In genomic region chr17:68539536-68540469, GRCh38 we compare ENCODE assay signal across 9 cellular contexts. TPM values are rescaled to one million over a fixed set of nuclear protein-coding genes. Genes with fewer than 3 reads are reported as not detected.
DNase-seq lines count a peak whose midpoint lies in the region; ATAC-seq and TF ChIP-seq lines count a peak whose summit lies in the region.
"Had no signal": no experiment of that assay in that cellular context is flagged by ENCODE, and none has a peak within 500 bp of the region (broad histone marks: within the 10 kb centered on the region; RNA-seq: fewer than 3 reads in every experiment).

No MANE protein-coding gene starts in this region.

- no peak for ATAC-seq in HG03469 (IDR thresholded peaks at IDR 0.05; ENCODE audit: unreplicated experiment)

- peak; percentile 80 for DNase-seq in Karpas-422
- DNase-seq in epithelial cell of proximal tubule (ENCODE audit: low read depth) = no peak
- no peak for DNase-seq in osteoblast (ENCODE audit: insufficient read length, low spot score, missing footprints)
- no peak for DNase-seq in occipital lobe (lab: John Stamatoyannopoulos, UW)
- DNase-seq in HEK293T (ENCODE audit: extremely low spot score) = no peak
- no peak for DNase-seq in NCI-H1694 treated with DMSO at 0.1 percent for 48 hours (lab: John Stamatoyannopoulos, UW)
- DNase-seq: NCI-H526 treated with DMSO at 0.1 percent for 48 hours had no signal

- POLR2A ChIA-PET in HEK293T (lab: Yijun Ruan, JAX) = interaction anchor here (1.3 kb wide), 1 partner anchor 27 kb away, joined by 4 read pairs; the partner anchor contains the start of gene PRKAR1A

- no peak overlapping the region for H3K4me3 ChIP-seq in DOHH2 (ENCODE audit: low read length)
- no peak overlapping the region for H3K4me3 ChIP-seq in Karpas-422 (ENCODE audit: low read length)
- H3K4me3 ChIP-seq in epithelial cell of proximal tubule (ENCODE audit: low read depth, low read length) = no peak overlapping the region
- no peak overlapping the region for H3K4me3 ChIP-seq in osteoblast (ENCODE audit: insufficient read depth, low read length)

- no peaks in the 10 kb centered on the region for H3K79me2 ChIP-seq in DOHH2 (ENCODE audit: control insufficient read depth, low read length)
- no peaks in the 10 kb centered on the region for H3K79me2 ChIP-seq in Karpas-422 (ENCODE audit: low read length)
- H3K79me2 ChIP-seq in osteoblast (ENCODE audit: insufficient read depth, low read length) = no peaks in the 10 kb centered on the region

- H3K4me1 ChIP-seq in DOHH2 (ENCODE audit: control insufficient read depth, low read length) (peaks cover 15% of the 10 kb centered on the region), Karpas-422 (ENCODE audit: low read length) (no peaks in the 10 kb centered on the region), osteoblast (ENCODE audit: insufficient read depth, low read length) (peaks cover 7% of the 10 kb centered on the region)

- H3F3A ChIP-seq in DOHH2 (ENCODE audit: control insufficient read depth, insufficient read depth) = no peaks in the 10 kb centered on the region

- H3K4me2 ChIP-seq in DOHH2 (ENCODE audit: low read length) (peak overlapping the region; percentile 13; the same call in 1 of the 2 replicates), Karpas-422 (ENCODE audit: low read depth, low read length, poor library complexity, severe bottlenecking) (no peak overlapping the region), osteoblast (ENCODE audit: insufficient read depth, low read length) (no peak overlapping the region)

- H3K27me3 ChIP-seq in DOHH2 (ENCODE audit: control insufficient read depth, low read length) (no peaks in the 10 kb centered on the region), Karpas-422 (ENCODE audit: low read length) (no peaks in the 10 kb centered on the region), osteoblast (ENCODE audit: insufficient read depth, low read length) (no peaks in the 10 kb centered on the region)

- H3K36me3 ChIP-seq in DOHH2 (ENCODE audit: control insufficient read depth, low read length) (peaks cover 16% of the 10 kb centered on the region), Karpas-422 (ENCODE audit: insufficient read depth, low read length) (peaks cover 11% of the 10 kb centered on the region; the same call in 1 of the 2 replicates), osteoblast (ENCODE audit: insufficient read depth, low read length) (peaks cover 85% of the 10 kb centered on the region)

- CTCF ChIA-PET in HEK293T (lab: Yijun Ruan, JAX) = no interaction called here

- TF ChIP-seq CTCF in DOHH2 (IDR thresholded peaks at IDR 0.05; ENCODE audit: low read depth, low read length, poor library complexity, severe bottlenecking) (peak; percentile 61), epithelial cell of proximal tubule (conservative IDR thresholded peaks at IDR 0.05; ENCODE audit: low read depth, low read length) (peak; percentile 53), osteoblast (IDR thresholded peaks at IDR 0.05; ENCODE audit: extremely low read depth, low read depth, low read length) (peak; percentile 35)

- H3K9me2 ChIP-seq in DOHH2 (replicated peaks; ENCODE audit: control insufficient read depth, low read length) (no peaks in the 10 kb centered on the region), Karpas-422 (replicated peaks; ENCODE audit: insufficient read depth, low read length) (no peaks in the 10 kb centered on the region)

- H4K20me1 ChIP-seq in DOHH2 (ENCODE audit: control insufficient read depth, insufficient read depth, low read depth, low read length) = no peaks in the 10 kb centered on the region
- no peaks in the 10 kb centered on the region for H4K20me1 ChIP-seq in Karpas-422 (ENCODE audit: insufficient read depth, low read depth, low read length)
- no peaks in the 10 kb centered on the region for H4K20me1 ChIP-seq in osteoblast (ENCODE audit: insufficient read depth, low read length)

- no peak overlapping the region for H3K9ac ChIP-seq in Karpas-422 (ENCODE audit: low read length)

- no peak overlapping the region for H2AFZ ChIP-seq in Karpas-422 (ENCODE audit: low read length)
- no peak overlapping the region for H2AFZ ChIP-seq in osteoblast (ENCODE audit: low read length)

- H3K27ac ChIP-seq in DOHH2 (ENCODE audit: low read depth, low read length) (no peak overlapping the region), Karpas-422 (ENCODE audit: low read length) (no peak overlapping the region), osteoblast (ENCODE audit: low read depth, low read length) (no peak overlapping the region)

- H3K9me3 ChIP-seq in DOHH2 (ENCODE audit: control insufficient read depth, insufficient read depth, low read length) = no peaks in the 10 kb centered on the region
- H3K9me3 ChIP-seq in Karpas-422 (ENCODE audit: low read length) = no peaks in the 10 kb centered on the region
- H3K9me3 ChIP-seq in osteoblast (ENCODE audit: low read depth, low read length) = no peaks in the 10 kb centered on the region

TF ChIP-seq in HEK293T, 16 proteins besides CTCF, POLR2A, EP300 and RAD21:
- TF ChIP-seq LEF1 (IDR thresholded peaks at IDR 0.05; ENCODE audit: borderline replicate concordance) = no peak
- TF ChIP-seq BHLHE40 (IDR thresholded peaks at IDR 0.05; ENCODE audit: borderline replicate concordance) = no peak
- no peak for TF ChIP-seq ELF4 (IDR thresholded peaks at IDR 0.05)
- TF ChIP-seq, protein P1, sequence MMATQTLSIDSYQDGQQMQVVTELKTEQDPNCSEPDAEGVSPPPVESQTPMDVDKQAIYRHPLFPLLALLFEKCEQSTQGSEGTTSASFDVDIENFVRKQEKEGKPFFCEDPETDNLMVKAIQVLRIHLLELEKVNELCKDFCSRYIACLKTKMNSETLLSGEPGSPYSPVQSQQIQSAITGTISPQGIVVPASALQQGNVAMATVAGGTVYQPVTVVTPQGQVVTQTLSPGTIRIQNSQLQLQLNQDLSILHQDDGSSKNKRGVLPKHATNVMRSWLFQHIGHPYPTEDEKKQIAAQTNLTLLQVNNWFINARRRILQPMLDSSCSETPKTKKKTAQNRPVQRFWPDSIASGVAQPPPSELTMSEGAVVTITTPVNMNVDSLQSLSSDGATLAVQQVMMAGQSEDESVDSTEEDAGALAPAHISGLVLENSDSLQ (IDR thresholded peaks at IDR 0.05) = no peak
- no peak for TF ChIP-seq FOXM1 (IDR thresholded peaks at IDR 0.05; ENCODE audit: borderline replicate concordance)
TF ChIP-seq in HEK293T: peak in this region for 0.

RNA-seq across cellular contexts. Expression of gene PRKAR1A, which starts 27.6 kb away (rescaled TPM):
- total RNA-seq in Karpas-422 (2014; rRNA removed; shearing (Covaris generic); ENCODE audit: low replicate concordance) = 201 and 234 TPM in 2 replicates
- total RNA-seq in epithelial cell of proximal tubule (131 and 157 TPM in 2 replicates), osteoblast (234 and 259 TPM in 2 replicates), occipital lobe (405 TPM)
